In genomic region chr3:125042725-125043406, GRCh38 we compare ENCODE assay signal across 11 cellular contexts.
A peak's percentile ranks its signal among the peaks of the same experiment; 100 is the strongest.
DNase-seq lines count a peak whose midpoint lies in the region.
"Had no signal": no experiment of that assay in that cellular context is flagged by ENCODE, and none has a peak within 500 bp of the region (broad histone marks: within the 10 kb centered on the region; RNA-seq: fewer than 3 reads in every experiment).

No MANE protein-coding gene starts in this region.

- H3K4me1 ChIP-seq in rectal smooth muscle tissue (ENCODE audit: control insufficient read depth, insufficient read depth, low read length): peaks cover 44% of the 10 kb centered on the region

- H3K27ac ChIP-seq in caudate nucleus (ENCODE audit: low read depth, low read length) (peak overlapping the region; percentile 81), rectal smooth muscle tissue (ENCODE audit: low read depth, low read length) (peak overlapping the region; percentile 79)

- H3K9ac ChIP-seq in rectal smooth muscle tissue (ENCODE audit: low read length): no peak overlapping the region

- peaks cover 3% of the 10 kb centered on the region for H3K36me3 ChIP-seq in rectal smooth muscle tissue (ENCODE audit: control insufficient read depth, insufficient read depth, low read length)
- H3K36me3 ChIP-seq: BE2C had no signal

- no peaks in the 10 kb centered on the region for H3K27me3 ChIP-seq in rectal smooth muscle tissue (ENCODE audit: control insufficient read depth, insufficient read depth, low read length)
- H3K27me3 ChIP-seq: BE2C had no signal

- DNase-seq in AG20443 (ENCODE audit: low spot score) (peak; percentile 45), caudate nucleus (lab: John Stamatoyannopoulos, UW) (no peak), islet precursor cell (peak; percentile 82), HCEC 1CT (no peak), GDM1 (lab: John Stamatoyannopoulos, UW) (no peak), SIG-M5 (lab: John Stamatoyannopoulos, UW) (no peak), GM19238 (ENCODE audit: insufficient read length, low spot score) (no peak)
- DNase-seq: activated CD4-positive, alpha-beta T cell treated with anti-CD3 and anti-CD28 coated beads for 36 hours; activated naive CD8-positive, alpha-beta T cell treated with anti-CD3 and anti-CD28 coated beads, Interleukin-2, amount 10 ng/mL, durations not matched to agents 7 days and 5 days; BE2C had no signal

- H3K4me3 ChIP-seq in rectal smooth muscle tissue (ENCODE audit: low read length): no peak overlapping the region

Comparison
In these comparisons a context has a peak if more than half of its experiments do, and no peak if none do; other contexts are left out.
1. DNase-seq: peak in AG20443 (single experiment) and islet precursor cell (single experiment); none in caudate nucleus (0 of 61), HCEC 1CT (single experiment), GDM1 (single experiment), SIG-M5 (single experiment) and GM19238 (single experiment).